ENCODE assay signal across 8 cellular contexts in the genomic region with DNA sequence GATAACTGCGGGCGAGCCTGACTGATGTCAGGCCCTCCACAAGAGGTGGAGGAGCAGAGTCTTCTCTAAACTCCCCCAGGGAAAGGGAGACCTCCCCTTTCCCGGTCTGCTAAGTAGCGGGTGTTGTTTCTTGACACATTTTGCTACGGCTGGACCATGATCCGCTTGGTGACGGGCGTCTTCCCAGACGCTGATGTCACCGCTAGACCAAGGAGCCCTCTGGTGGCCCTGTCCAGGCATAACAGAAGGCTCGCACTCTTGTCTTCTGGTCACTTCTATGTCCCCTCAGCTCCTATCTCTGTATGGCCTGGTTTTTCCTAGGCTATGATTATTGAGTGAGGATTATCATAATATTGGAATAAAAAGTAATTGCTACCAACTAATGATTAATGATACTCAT.
DNase-seq lines count a peak whose midpoint lies in the region; ATAC-seq, FAIRE-seq and TF ChIP-seq lines count a peak whose summit lies in the region.
"Not testable (repeated sequence)": the region's sequence is repeated elsewhere in the genome, so short reads cannot be mapped to it uniquely, and the experiment has no call there.

No MANE protein-coding gene starts in this region.

- not testable (repeated sequence) for FAIRE-seq in RCC 7860 (lab: Jason Lieb, UNC)

- H3K4me3 ChIP-seq in BJ (ENCODE audit: low read depth, low read length); epithelial cell of esophagus (ENCODE audit: low read length): not testable (repeated sequence)

- not testable (repeated sequence) for H3K36me3 ChIP-seq in BJ (ENCODE audit: control insufficient read depth, insufficient read depth, low read length)

- not testable (repeated sequence) for DNase-seq in BJ (ENCODE audit: low read depth); epithelial cell of esophagus (ENCODE audit: low read depth); progenitor cell of endocrine pancreas (ENCODE audit: low spot score, unreplicated experiment)
- DNase-seq in HuH-7 (ENCODE audit: low spot score) (peak; percentile 1), RCC 7860 (ENCODE audit: low spot score) (peak; percentile 9), WTC11 (ENCODE audit: low spot score) (peak; percentile 58), iPS DF 4.7 (ENCODE audit: extremely low read depth, low spot score) (peak; percentile 11)

- H3K4me1 Mint-ChIP-seq in WTC11; progenitor cell of endocrine pancreas (ENCODE audit: low read depth): not testable (repeated sequence)

- CTCF ChIA-PET in BJ (lab: Yijun Ruan, JAX); WTC11 (lab: Charles Lee): not testable (repeated sequence)

- H3K9me3 Mint-ChIP-seq in WTC11 = peaks cover 14% of the 10 kb centered on the region
- H3K9me3 Mint-ChIP-seq in progenitor cell of endocrine pancreas (ENCODE audit: low read depth) = not testable (repeated sequence)

- H3K36me3 Mint-ChIP-seq in WTC11 = peaks cover 15% of the 10 kb centered on the region
- not testable (repeated sequence) for H3K36me3 Mint-ChIP-seq in progenitor cell of endocrine pancreas (ENCODE audit: insufficient read depth)

- not testable (repeated sequence) for H3K4me3 Mint-ChIP-seq in WTC11; progenitor cell of endocrine pancreas (ENCODE audit: low read depth)

- not testable (repeated sequence) for H3K27me3 Mint-ChIP-seq in WTC11 (ENCODE audit: low read depth); progenitor cell of endocrine pancreas

- not testable (repeated sequence) for H3K27me3 ChIP-seq in BJ (ENCODE audit: control insufficient read depth, insufficient read depth, low read length)

- not testable (repeated sequence) for ATAC-seq in WTC11

- not testable (repeated sequence) for H3K27ac Mint-ChIP-seq in WTC11, progenitor cell of endocrine pancreas

- TF ChIP-seq CTCF in BJ (IDR thresholded peaks at IDR 0.05; ENCODE audit: insufficient read depth, low read depth, low read length) (0 out of 2 replicates have a peak, but pooled peaks have one; percentile 14), GM12872 (IDR thresholded peaks at IDR 0.05; ENCODE audit: insufficient read depth, low read depth, low read length) (peak; percentile 29; the same call in 1 of the 3 replicates), WTC11 (IDR thresholded peaks at IDR 0.05) (peak; percentile 50), epithelial cell of esophagus (IDR thresholded peaks at IDR 0.05; ENCODE audit: insufficient read depth, low read depth, low read length, missing control alignments) (peak; percentile 14), progenitor cell of endocrine pancreas (IDR thresholded peaks at IDR 0.05; ENCODE audit: unreplicated experiment) (peak; percentile 55)

- POLR2A ChIA-PET in BJ (lab: Charles Lee); WTC11 (lab: Charles Lee): not testable (repeated sequence)
